In genomic region chr4:3745886-3746656, GRCh38 we compare ENCODE assay signal across 19 cellular contexts. TPM values are rescaled to one million over a fixed set of nuclear protein-coding genes. Genes with fewer than 3 reads are reported as not detected.
DNase-seq lines count a peak whose midpoint lies in the region; ATAC-seq and TF ChIP-seq lines count a peak whose summit lies in the region.
"Had no signal": no experiment of that assay in that cellular context is flagged by ENCODE, and none has a peak within 500 bp of the region (broad histone marks: within the 10 kb centered on the region; RNA-seq: fewer than 3 reads in every experiment).

No MANE protein-coding gene starts in this region.

- no peak overlapping the region for H3K14ac ChIP-seq in trophoblast cell (ENCODE audit: low read length)

- H2BK120ac ChIP-seq in trophoblast cell (ENCODE audit: insufficient read depth, low read length, poor library complexity): no peak overlapping the region

- no peak overlapping the region for H3K27ac ChIP-seq in trophoblast cell (ENCODE audit: low read depth, low read length)
- H3K27ac ChIP-seq: cardiac muscle cell, heart left ventricle had no signal

- peak; percentile 30 for DNase-seq in NCI-H510A treated with DMSO at 0.1 percent for 48 hours (lab: John Stamatoyannopoulos, UW)
- DNase-seq in NCI-H510A (lab: John Stamatoyannopoulos, UW): no peak
- DNase-seq in HuH-7 (ENCODE audit: low spot score): peak; percentile 51
- peak; percentile 94 to 97 for DNase-seq in trophoblast cell
- DNase-seq in stimulated activated CD4-positive, alpha-beta T cell treated with anti-CD3 and anti-CD28 coated beads, Interleukin-1b, Interleukin-23, amount 100 ng/mL, for 48 hours: no peak
- DNase-seq in activated T-helper 2 cell treated with anti-CD3 and anti-CD28 coated beads, Interferon-gamma antibody, Interleukin-2, Interleukin-4, amounts not matched to agents 10 μg/mL and 5 μg/mL and 100 μg/mL, durations not matched to agents 14 hours and 24 hours and 36 hours (ENCODE audit: low spot score): no peak
- DNase-seq: activated CD8-positive, alpha-beta T cell treated with anti-CD3 and anti-CD28 coated beads, Interleukin-2, amount 10 ng/mL, durations not matched to agents 7 days and 5 days; DMS53; HCEC 1CT; heart left ventricle; NCI-H187 treated with DMSO at 0.1 percent for 48 hours; NCI-H446; OCI-M1; stimulated activated naive CD8-positive, alpha-beta T cell treated with anti-CD3 and anti-CD28 coated beads, Interleukin-15, Interleukin-2, amounts not matched to agents 100 U/mL and 50 U/mL, for 24 hours had no signal

- H2AK5ac ChIP-seq in trophoblast cell (ENCODE audit: low read length): no peak overlapping the region

- H3K9ac ChIP-seq in trophoblast cell (ENCODE audit: low read length): no peak overlapping the region

- H3K4me1 ChIP-seq in trophoblast cell (ENCODE audit: control insufficient read depth in 1 of 2, insufficient read depth in 2 of 2, low read length in 2 of 2): no peaks in the 10 kb centered on the region

- no peak overlapping the region for H2BK12ac ChIP-seq in trophoblast cell (ENCODE audit: low read length)

- no CpG with 5 or more reads among the region's 32 CpGs for WGBS in trophoblast cell (ENCODE audit: extremely low coverage, insufficient coverage, insufficient read length)

- H3K36me3 ChIP-seq in trophoblast cell (ENCODE audit: control insufficient read depth in 1 of 2, insufficient read depth in 2 of 2, low read length in 2 of 2): no peaks in the 10 kb centered on the region
- H3K36me3 ChIP-seq: cardiac muscle cell, heart left ventricle had no signal

- H3K27me3 Mint-ChIP-seq in activated T-helper 2 cell treated with anti-CD3 and anti-CD28 coated beads, Interferon-gamma antibody, Interleukin-2, Interleukin-4, amounts not matched to agents 10 μg/mL and 5 μg/mL and 100 μg/mL, durations not matched to agents 14 hours and 24 hours and 36 hours (ENCODE audit: low read depth): peaks cover 20% of the 10 kb centered on the region

- H3K27ac Mint-ChIP-seq in activated T-helper 2 cell treated with anti-CD3 and anti-CD28 coated beads, Interferon-gamma antibody, Interleukin-2, Interleukin-4, amounts not matched to agents 10 μg/mL and 5 μg/mL and 100 μg/mL, durations not matched to agents 14 hours and 24 hours and 36 hours: no peak overlapping the region
- H3K27ac Mint-ChIP-seq: activated CD8-positive, alpha-beta T cell treated with anti-CD3 and anti-CD28 coated beads, Interleukin-2, amount 10 ng/mL, durations not matched to agents 7 days and 5 days; activated T-helper 1 cell treated with anti-CD3 and anti-CD28 coated beads, Interleukin-12 subunit alpha, Interleukin-12 subunit beta, Interleukin-2, Interleukin-4 antibody, amounts not matched to agents 30 ng/mL and 10 ng/mL and 1 ng/mL, durations not matched to agents 14 hours and 24 hours and 36 hours; memory B cell had no signal

- H4K12ac ChIP-seq in trophoblast cell (ENCODE audit: low read depth, low read length): no peak overlapping the region

- intact Hi-C loops in activated T-helper 2 cell treated with anti-CD3 and anti-CD28 coated beads, Interferon-gamma antibody, Interleukin-2, Interleukin-4, amounts not matched to agents 10 μg/mL and 5 μg/mL and 100 μg/mL, durations not matched to agents 14 hours and 24 hours and 36 hours (cut with micrococcal nuclease): no loop called here

- H3K79me2 ChIP-seq in trophoblast cell (ENCODE audit: control insufficient read depth, insufficient read depth, low read length, poor library complexity): no peaks in the 10 kb centered on the region

- H3K4me3 ChIP-seq in trophoblast cell (ENCODE audit: low read depth, low read length): no peak overlapping the region
- H3K4me3 ChIP-seq: cardiac muscle cell, heart left ventricle had no signal

- no peaks in the 10 kb centered on the region for H3K4me1 Mint-ChIP-seq in activated T-helper 2 cell treated with anti-CD3 and anti-CD28 coated beads, Interferon-gamma antibody, Interleukin-2, Interleukin-4, amounts not matched to agents 10 μg/mL and 5 μg/mL and 100 μg/mL, durations not matched to agents 14 hours and 24 hours and 36 hours (ENCODE audit: low read depth)

- peaks cover 2% of the 10 kb centered on the region for H3K27me3 ChIP-seq in trophoblast cell (ENCODE audit: insufficient read depth, low read length)

- H2BK5ac ChIP-seq in trophoblast cell (ENCODE audit: low read depth, low read length, poor library complexity): no peak overlapping the region

- H3K9me3 ChIP-seq in trophoblast cell (ENCODE audit: insufficient read depth, low read depth, low read length): peaks cover 18% of the 10 kb centered on the region

- H4K91ac ChIP-seq in trophoblast cell (ENCODE audit: low read depth, low read length): no peak overlapping the region

- H3K4ac ChIP-seq in trophoblast cell (ENCODE audit: low read depth, low read length): no peak overlapping the region

- peak; percentile 76 for ATAC-seq in SK-N-SH treated with all-trans-retinoic acid at 6 μM for 48 hours
- ATAC-seq in activated CD4-positive, CD25-positive, alpha-beta regulatory T cell treated with anti-CD3 and anti-CD28 coated beads, Interleukin-2, amount 50 U/mL, for 24 hours: no peak
- ATAC-seq: activated CD8-positive, alpha-beta T cell treated with anti-CD3 and anti-CD28 coated beads, Interleukin-2, amount 10 ng/mL, durations not matched to agents 7 days and 5 days; stimulated activated naive CD8-positive, alpha-beta T cell treated with anti-CD3 and anti-CD28 coated beads, Interleukin-15, Interleukin-2, amounts not matched to agents 100 U/mL and 50 U/mL, for 24 hours had no signal

- H2AFZ ChIP-seq in trophoblast cell (ENCODE audit: insufficient read depth, low read length, poor library complexity): no peak overlapping the region

- peaks cover 13% of the 10 kb centered on the region for H3K9me3 Mint-ChIP-seq in activated T-helper 2 cell treated with anti-CD3 and anti-CD28 coated beads, Interferon-gamma antibody, Interleukin-2, Interleukin-4, amounts not matched to agents 10 μg/mL and 5 μg/mL and 100 μg/mL, durations not matched to agents 14 hours and 24 hours and 36 hours

- no peak overlapping the region for H3K18ac ChIP-seq in trophoblast cell (ENCODE audit: low read length)

- no peak overlapping the region for H4K8ac ChIP-seq in trophoblast cell (ENCODE audit: low read depth, low read length)

- no peaks in the 10 kb centered on the region for H3K79me1 ChIP-seq in trophoblast cell (ENCODE audit: low read length)

- H3K4me3 Mint-ChIP-seq in activated T-helper 2 cell treated with anti-CD3 and anti-CD28 coated beads, Interferon-gamma antibody, Interleukin-2, Interleukin-4, amounts not matched to agents 10 μg/mL and 5 μg/mL and 100 μg/mL, durations not matched to agents 14 hours and 24 hours and 36 hours (ENCODE audit: low read depth): no peak overlapping the region
- H3K4me3 Mint-ChIP-seq: activated CD8-positive, alpha-beta T cell treated with anti-CD3 and anti-CD28 coated beads, Interleukin-2, amount 10 ng/mL, durations not matched to agents 7 days and 5 days; activated T-helper 1 cell treated with anti-CD3 and anti-CD28 coated beads, Interleukin-12 subunit alpha, Interleukin-12 subunit beta, Interleukin-2, Interleukin-4 antibody, amounts not matched to agents 30 ng/mL and 10 ng/mL and 1 ng/mL, durations not matched to agents 14 hours and 24 hours and 36 hours; memory B cell had no signal

- H3K36me3 Mint-ChIP-seq in activated T-helper 2 cell treated with anti-CD3 and anti-CD28 coated beads, Interferon-gamma antibody, Interleukin-2, Interleukin-4, amounts not matched to agents 10 μg/mL and 5 μg/mL and 100 μg/mL, durations not matched to agents 14 hours and 24 hours and 36 hours (ENCODE audit: low read depth): no peaks in the 10 kb centered on the region

- no peak overlapping the region for H3K23ac ChIP-seq in trophoblast cell (ENCODE audit: low read length)

- H3K4me2 ChIP-seq in trophoblast cell (ENCODE audit: low read length): no peak overlapping the region

TF ChIP-seq in SK-N-SH treated with all-trans-retinoic acid at 6 μM for 48 hours, 23 proteins besides CTCF, POLR2A, EP300 and RAD21 (continues in another document):
- TF ChIP-seq TSHZ2 (CRISPR knock-in tag; IDR thresholded peaks at IDR 0.05): peak; percentile 73
- TF ChIP-seq CREB5 (CRISPR knock-in tag; IDR thresholded peaks at IDR 0.05; ENCODE audit: low read depth): 0 out of 2 replicates have a peak, but pooled peaks have one; percentile 19
- TF ChIP-seq ZNF8 (CRISPR knock-in tag; IDR thresholded peaks at IDR 0.05): peak; percentile 26; the same call in 1 of the 2 replicates

RNA-seq across cellular contexts. Expression of gene ADRA2C, which starts 20.1 kb away (rescaled TPM):
- 5.4 and 6.4 TPM in 2 replicates for polyA plus RNA-seq in trophoblast cell (2013)
- total RNA-seq in activated T-helper 2 cell treated with anti-CD3 and anti-CD28 coated beads, Interferon-gamma antibody, Interleukin-2, Interleukin-4, amounts not matched to agents 10 μg/mL and 5 μg/mL and 100 μg/mL, durations not matched to agents 14 hours and 24 hours and 36 hours: not detected in 2 replicates
- total RNA-seq: activated CD8-positive, alpha-beta T cell treated with anti-CD3 and anti-CD28 coated beads, Interleukin-2, amount 10 ng/mL, durations not matched to agents 7 days and 5 days; activated T-helper 1 cell treated with anti-CD3 and anti-CD28 coated beads, Interleukin-12 subunit alpha, Interleukin-12 subunit beta, Interleukin-2, Interleukin-4 antibody, amounts not matched to agents 30 ng/mL and 10 ng/mL and 1 ng/mL, durations not matched to agents 14 hours and 24 hours and 36 hours had no signal

Comparison
In these comparisons a context has a peak if more than half of its experiments do, and no peak if none do; other contexts are left out.
1. DNase-seq: peak in NCI-H510A treated with DMSO at 0.1 percent for 48 hours (single experiment), HuH-7 (single experiment) and trophoblast cell (2 of 2); none in NCI-H510A (single experiment), stimulated activated CD4-positive, alpha-beta T cell treated with anti-CD3 and anti-CD28 coated beads, Interleukin-1b, Interleukin-23, amount 100 ng/mL, for 48 hours (single experiment) and activated T-helper 2 cell treated with anti-CD3 and anti-CD28 coated beads, Interferon-gamma antibody, Interleukin-2, Interleukin-4, amounts not matched to agents 10 μg/mL and 5 μg/mL and 100 μg/mL, durations not matched to agents 14 hours and 24 hours and 36 hours (single experiment).